In the genomic region with DNA sequence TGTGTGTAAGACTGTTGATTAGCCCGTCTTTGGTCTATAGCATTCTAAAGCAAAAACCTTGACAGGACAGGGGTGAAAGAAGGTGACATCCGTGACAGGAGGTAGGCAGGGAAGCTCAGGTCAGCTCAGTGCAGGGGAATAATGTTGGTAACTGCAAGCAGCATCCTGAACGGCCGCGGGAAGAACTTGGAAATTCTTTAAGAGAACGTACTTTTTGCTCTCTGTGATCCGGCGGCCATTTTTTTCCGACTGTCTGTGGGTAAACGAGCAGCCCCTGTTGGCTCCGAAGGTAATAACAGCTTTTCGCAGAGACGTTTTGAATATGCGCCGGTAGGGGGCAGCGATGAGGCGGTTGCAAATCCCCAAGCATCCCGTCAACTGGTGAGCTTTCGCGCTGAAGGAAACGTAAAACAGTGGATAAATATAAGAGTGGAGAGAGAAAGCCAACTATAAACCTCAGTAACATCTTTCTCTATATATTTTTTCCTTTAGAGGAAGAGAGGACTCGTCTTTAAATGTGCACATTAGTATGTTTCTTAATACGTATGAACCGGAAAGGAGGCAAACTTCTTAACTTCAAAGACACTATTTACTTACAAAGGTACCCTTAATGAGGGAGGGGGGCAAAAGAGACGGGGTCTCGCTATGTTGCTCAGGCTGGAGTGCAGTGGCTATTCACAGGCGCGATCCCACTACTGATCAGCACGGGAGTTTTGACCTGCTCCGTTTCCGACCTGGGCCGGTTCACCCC, we compare ENCODE assay signal across 1 cellular context.
TF ChIP-seq lines count a peak whose summit lies in the region.

No MANE protein-coding gene starts in this region.

TF ChIP-seq in HEK293, 187 proteins besides CTCF, POLR2A, EP300 and RAD21 (continued from another document and continues in another):
- TF ChIP-seq, protein P1, sequence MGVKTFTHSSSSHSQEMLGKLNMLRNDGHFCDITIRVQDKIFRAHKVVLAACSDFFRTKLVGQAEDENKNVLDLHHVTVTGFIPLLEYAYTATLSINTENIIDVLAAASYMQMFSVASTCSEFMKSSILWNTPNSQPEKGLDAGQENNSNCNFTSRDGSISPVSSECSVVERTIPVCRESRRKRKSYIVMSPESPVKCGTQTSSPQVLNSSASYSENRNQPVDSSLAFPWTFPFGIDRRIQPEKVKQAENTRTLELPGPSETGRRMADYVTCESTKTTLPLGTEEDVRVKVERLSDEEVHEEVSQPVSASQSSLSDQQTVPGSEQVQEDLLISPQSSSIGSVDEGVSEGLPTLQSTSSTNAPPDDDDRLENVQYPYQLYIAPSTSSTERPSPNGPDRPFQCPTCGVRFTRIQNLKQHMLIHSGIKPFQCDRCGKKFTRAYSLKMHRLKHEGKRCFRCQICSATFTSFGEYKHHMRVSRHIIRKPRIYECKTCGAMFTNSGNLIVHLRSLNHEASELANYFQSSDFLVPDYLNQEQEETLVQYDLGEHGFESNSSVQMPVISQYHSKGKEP (tag by site-specific recombination; IDR thresholded peaks at IDR 0.05), result peak; percentile 99
- TF ChIP-seq ZXDB (tag by site-specific recombination; IDR thresholded peaks at IDR 0.05), result peak; percentile 32
- TF ChIP-seq ZNF837 (tag by site-specific recombination; IDR thresholded peaks at IDR 0.05), result no peak
- peak; percentile 99 for TF ChIP-seq ZNF660 (tag by site-specific recombination; IDR thresholded peaks at IDR 0.05)
- TF ChIP-seq SCRT1 (tag by site-specific recombination; IDR thresholded peaks at IDR 0.05; ENCODE audit: borderline replicate concordance), result no peak
- no peak for TF ChIP-seq ZBTB21 (tag by site-specific recombination; IDR thresholded peaks at IDR 0.05)
- no peak for TF ChIP-seq WT1 (tag by site-specific recombination; IDR thresholded peaks at IDR 0.05)
- TF ChIP-seq ZIC2 (tag by site-specific recombination; IDR thresholded peaks at IDR 0.05), result no peak
- TF ChIP-seq ZNF792 (tag by site-specific recombination; IDR thresholded peaks at IDR 0.05), result no peak
- no peak for TF ChIP-seq ZNF302 (tag by site-specific recombination; IDR thresholded peaks at IDR 0.05; ENCODE audit: low read depth)
- TF ChIP-seq ZNF433 (tag by site-specific recombination; IDR thresholded peaks at IDR 0.05; ENCODE audit: low read depth), result no peak
- TF ChIP-seq GLIS2 (tag by site-specific recombination; IDR thresholded peaks at IDR 0.05), result no peak
- no peak for TF ChIP-seq ZNF585B (tag by site-specific recombination; IDR thresholded peaks at IDR 0.05)
- TF ChIP-seq ZNF548 (tag by site-specific recombination; IDR thresholded peaks at IDR 0.05), result no peak
- TF ChIP-seq KLF10 (tag by site-specific recombination; IDR thresholded peaks at IDR 0.05), result peak; percentile 97
- no peak for TF ChIP-seq ZNF266 (tag by site-specific recombination; IDR thresholded peaks at IDR 0.05; ENCODE audit: low read depth)
- TF ChIP-seq ZNF2 (tag by site-specific recombination; IDR thresholded peaks at IDR 0.05), result no peak; the same call in 1 of the 2 replicates
- peak; percentile 100 for TF ChIP-seq ZNF830 (tag by site-specific recombination; IDR thresholded peaks at IDR 0.05; ENCODE audit: low read depth)
- TF ChIP-seq, protein P2, sequence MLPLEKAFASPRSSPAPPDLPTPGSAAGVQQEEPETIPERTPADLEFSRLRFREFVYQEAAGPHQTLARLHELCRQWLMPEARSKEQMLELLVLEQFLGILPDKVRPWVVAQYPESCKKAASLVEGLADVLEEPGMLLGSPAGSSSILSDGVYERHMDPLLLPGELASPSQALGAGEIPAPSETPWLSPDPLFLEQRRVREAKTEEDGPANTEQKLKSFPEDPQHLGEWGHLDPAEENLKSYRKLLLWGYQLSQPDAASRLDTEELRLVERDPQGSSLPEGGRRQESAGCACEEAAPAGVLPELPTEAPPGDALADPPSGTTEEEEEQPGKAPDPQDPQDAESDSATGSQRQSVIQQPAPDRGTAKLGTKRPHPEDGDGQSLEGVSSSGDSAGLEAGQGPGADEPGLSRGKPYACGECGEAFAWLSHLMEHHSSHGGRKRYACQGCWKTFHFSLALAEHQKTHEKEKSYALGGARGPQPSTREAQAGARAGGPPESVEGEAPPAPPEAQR (tag by site-specific recombination; IDR thresholded peaks at IDR 0.05), result no peak
- peak; percentile 84; the same call in 1 of the 2 replicates for TF ChIP-seq ZNF473 (tag by site-specific recombination; IDR thresholded peaks at IDR 0.05)
- no peak for TF ChIP-seq RBAK (tag by site-specific recombination; IDR thresholded peaks at IDR 0.05)
- TF ChIP-seq, protein P3, sequence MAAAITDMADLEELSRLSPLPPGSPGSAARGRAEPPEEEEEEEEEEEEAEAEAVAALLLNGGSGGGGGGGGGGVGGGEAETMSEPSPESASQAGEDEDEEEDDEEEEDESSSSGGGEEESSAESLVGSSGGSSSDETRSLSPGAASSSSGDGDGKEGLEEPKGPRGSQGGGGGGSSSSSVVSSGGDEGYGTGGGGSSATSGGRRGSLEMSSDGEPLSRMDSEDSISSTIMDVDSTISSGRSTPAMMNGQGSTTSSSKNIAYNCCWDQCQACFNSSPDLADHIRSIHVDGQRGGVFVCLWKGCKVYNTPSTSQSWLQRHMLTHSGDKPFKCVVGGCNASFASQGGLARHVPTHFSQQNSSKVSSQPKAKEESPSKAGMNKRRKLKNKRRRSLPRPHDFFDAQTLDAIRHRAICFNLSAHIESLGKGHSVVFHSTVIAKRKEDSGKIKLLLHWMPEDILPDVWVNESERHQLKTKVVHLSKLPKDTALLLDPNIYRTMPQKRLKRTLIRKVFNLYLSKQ (tag by site-specific recombination; IDR thresholded peaks at IDR 0.05; ENCODE audit: borderline replicate concordance), result no peak
- no peak for TF ChIP-seq ZNF19 (tag by site-specific recombination; IDR thresholded peaks at IDR 0.05; ENCODE audit: low read depth)
- no peak for TF ChIP-seq KLF9 (tag by site-specific recombination; IDR thresholded peaks at IDR 0.05; ENCODE audit: low read depth)
- no peak for TF ChIP-seq ZBTB20 (tag by site-specific recombination; IDR thresholded peaks at IDR 0.05)
- TF ChIP-seq, protein P4, sequence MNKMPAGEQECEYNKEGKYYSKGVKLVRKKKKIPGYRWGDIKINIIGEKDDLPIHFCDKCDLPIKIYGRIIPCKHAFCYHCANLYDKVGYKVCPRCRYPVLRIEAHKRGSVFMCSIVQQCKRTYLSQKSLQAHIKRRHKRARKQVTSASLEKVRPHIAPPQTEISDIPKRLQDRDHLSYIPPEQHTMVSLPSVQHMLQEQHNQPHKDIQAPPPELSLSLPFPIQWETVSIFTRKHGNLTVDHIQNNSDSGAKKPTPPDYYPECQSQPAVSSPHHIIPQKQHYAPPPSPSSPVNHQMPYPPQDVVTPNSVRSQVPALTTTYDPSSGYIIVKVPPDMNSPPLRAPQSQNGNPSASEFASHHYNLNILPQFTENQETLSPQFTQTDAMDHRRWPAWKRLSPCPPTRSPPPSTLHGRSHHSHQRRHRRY (tag by site-specific recombination; IDR thresholded peaks at IDR 0.05), result no peak
- no peak for TF ChIP-seq ZNF140 (tag by site-specific recombination; IDR thresholded peaks at IDR 0.05)
- no peak for TF ChIP-seq ZNF416 (tag by site-specific recombination; IDR thresholded peaks at IDR 0.05)
- no peak for TF ChIP-seq ZNF658 (tag by site-specific recombination; IDR thresholded peaks at IDR 0.05)
- TF ChIP-seq SP3 (tag by site-specific recombination; IDR thresholded peaks at IDR 0.05), result no peak
- TF ChIP-seq ZNF629 (tag by site-specific recombination; IDR thresholded peaks at IDR 0.05), result no peak
- TF ChIP-seq, protein P5, sequence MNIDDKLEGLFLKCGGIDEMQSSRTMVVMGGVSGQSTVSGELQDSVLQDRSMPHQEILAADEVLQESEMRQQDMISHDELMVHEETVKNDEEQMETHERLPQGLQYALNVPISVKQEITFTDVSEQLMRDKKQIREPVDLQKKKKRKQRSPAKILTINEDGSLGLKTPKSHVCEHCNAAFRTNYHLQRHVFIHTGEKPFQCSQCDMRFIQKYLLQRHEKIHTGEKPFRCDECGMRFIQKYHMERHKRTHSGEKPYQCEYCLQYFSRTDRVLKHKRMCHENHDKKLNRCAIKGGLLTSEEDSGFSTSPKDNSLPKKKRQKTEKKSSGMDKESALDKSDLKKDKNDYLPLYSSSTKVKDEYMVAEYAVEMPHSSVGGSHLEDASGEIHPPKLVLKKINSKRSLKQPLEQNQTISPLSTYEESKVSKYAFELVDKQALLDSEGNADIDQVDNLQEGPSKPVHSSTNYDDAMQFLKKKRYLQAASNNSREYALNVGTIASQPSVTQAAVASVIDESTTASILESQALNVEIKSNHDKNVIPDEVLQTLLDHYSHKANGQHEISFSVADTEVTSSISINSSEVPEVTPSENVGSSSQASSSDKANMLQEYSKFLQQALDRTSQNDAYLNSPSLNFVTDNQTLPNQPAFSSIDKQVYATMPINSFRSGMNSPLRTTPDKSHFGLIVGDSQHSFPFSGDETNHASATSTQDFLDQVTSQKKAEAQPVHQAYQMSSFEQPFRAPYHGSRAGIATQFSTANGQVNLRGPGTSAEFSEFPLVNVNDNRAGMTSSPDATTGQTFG (tag by site-specific recombination; IDR thresholded peaks at IDR 0.05; ENCODE audit: borderline replicate concordance), result no peak
- peak; percentile 91; the same call in 1 of the 2 replicates for TF ChIP-seq ZNF624 (tag by site-specific recombination; IDR thresholded peaks at IDR 0.05)
- TF ChIP-seq, protein P6, sequence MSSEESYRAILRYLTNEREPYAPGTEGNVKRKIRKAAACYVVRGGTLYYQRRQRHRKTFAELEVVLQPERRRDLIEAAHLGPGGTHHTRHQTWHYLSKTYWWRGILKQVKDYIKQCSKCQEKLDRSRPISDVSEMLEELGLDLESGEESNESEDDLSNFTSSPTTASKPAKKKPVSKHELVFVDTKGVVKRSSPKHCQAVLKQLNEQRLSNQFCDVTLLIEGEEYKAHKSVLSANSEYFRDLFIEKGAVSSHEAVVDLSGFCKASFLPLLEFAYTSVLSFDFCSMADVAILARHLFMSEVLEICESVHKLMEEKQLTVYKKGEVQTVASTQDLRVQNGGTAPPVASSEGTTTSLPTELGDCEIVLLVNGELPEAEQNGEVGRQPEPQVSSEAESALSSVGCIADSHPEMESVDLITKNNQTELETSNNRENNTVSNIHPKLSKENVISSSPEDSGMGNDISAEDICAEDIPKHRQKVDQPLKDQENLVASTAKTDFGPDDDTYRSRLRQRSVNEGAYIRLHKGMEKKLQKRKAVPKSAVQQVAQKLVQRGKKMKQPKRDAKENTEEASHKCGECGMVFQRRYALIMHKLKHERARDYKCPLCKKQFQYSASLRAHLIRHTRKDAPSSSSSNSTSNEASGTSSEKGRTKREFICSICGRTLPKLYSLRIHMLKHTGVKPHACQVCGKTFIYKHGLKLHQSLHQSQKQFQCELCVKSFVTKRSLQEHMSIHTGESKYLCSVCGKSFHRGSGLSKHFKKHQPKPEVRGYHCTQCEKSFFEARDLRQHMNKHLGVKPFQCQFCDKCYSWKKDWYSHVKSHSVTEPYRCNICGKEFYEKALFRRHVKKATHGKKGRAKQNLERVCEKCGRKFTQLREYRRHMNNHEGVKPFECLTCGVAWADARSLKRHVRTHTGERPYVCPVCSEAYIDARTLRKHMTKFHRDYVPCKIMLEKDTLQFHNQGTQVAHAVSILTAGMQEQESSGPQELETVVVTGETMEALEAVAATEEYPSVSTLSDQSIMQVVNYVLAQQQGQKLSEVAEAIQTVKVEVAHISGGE (tag by site-specific recombination; conservative IDR thresholded peaks at IDR 0.05; ENCODE audit: low read depth), result 0 out of 2 replicates have a peak, but pooled peaks have one; percentile 18
- TF ChIP-seq, protein P7, sequence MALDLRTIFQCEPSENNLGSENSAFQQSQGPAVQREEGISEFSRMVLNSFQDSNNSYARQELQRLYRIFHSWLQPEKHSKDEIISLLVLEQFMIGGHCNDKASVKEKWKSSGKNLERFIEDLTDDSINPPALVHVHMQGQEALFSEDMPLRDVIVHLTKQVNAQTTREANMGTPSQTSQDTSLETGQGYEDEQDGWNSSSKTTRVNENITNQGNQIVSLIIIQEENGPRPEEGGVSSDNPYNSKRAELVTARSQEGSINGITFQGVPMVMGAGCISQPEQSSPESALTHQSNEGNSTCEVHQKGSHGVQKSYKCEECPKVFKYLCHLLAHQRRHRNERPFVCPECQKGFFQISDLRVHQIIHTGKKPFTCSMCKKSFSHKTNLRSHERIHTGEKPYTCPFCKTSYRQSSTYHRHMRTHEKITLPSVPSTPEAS (tag by site-specific recombination; IDR thresholded peaks at IDR 0.05), result peak; percentile 7
- peak; percentile 97 for TF ChIP-seq ZNF174 (tag by site-specific recombination; IDR thresholded peaks at IDR 0.05)
- TF ChIP-seq, protein P8, sequence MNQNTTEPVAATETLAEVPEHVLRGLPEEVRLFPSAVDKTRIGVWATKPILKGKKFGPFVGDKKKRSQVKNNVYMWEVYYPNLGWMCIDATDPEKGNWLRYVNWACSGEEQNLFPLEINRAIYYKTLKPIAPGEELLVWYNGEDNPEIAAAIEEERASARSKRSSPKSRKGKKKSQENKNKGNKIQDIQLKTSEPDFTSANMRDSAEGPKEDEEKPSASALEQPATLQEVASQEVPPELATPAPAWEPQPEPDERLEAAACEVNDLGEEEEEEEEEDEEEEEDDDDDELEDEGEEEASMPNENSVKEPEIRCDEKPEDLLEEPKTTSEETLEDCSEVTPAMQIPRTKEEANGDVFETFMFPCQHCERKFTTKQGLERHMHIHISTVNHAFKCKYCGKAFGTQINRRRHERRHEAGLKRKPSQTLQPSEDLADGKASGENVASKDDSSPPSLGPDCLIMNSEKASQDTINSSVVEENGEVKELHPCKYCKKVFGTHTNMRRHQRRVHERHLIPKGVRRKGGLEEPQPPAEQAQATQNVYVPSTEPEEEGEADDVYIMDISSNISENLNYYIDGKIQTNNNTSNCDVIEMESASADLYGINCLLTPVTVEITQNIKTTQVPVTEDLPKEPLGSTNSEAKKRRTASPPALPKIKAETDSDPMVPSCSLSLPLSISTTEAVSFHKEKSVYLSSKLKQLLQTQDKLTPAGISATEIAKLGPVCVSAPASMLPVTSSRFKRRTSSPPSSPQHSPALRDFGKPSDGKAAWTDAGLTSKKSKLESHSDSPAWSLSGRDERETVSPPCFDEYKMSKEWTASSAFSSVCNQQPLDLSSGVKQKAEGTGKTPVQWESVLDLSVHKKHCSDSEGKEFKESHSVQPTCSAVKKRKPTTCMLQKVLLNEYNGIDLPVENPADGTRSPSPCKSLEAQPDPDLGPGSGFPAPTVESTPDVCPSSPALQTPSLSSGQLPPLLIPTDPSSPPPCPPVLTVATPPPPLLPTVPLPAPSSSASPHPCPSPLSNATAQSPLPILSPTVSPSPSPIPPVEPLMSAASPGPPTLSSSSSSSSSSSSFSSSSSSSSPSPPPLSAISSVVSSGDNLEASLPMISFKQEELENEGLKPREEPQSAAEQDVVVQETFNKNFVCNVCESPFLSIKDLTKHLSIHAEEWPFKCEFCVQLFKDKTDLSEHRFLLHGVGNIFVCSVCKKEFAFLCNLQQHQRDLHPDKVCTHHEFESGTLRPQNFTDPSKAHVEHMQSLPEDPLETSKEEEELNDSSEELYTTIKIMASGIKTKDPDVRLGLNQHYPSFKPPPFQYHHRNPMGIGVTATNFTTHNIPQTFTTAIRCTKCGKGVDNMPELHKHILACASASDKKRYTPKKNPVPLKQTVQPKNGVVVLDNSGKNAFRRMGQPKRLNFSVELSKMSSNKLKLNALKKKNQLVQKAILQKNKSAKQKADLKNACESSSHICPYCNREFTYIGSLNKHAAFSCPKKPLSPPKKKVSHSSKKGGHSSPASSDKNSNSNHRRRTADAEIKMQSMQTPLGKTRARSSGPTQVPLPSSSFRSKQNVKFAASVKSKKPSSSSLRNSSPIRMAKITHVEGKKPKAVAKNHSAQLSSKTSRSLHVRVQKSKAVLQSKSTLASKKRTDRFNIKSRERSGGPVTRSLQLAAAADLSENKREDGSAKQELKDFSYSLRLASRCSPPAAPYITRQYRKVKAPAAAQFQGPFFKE (tag by site-specific recombination; IDR thresholded peaks at IDR 0.05; ENCODE audit: borderline replicate concordance), result no peak
- TF ChIP-seq ZNF48 (tag by site-specific recombination; IDR thresholded peaks at IDR 0.05), result no peak
- TF ChIP-seq ZNF791 (tag by site-specific recombination; IDR thresholded peaks at IDR 0.05), result no peak
- no peak for TF ChIP-seq ZNF248 (tag by site-specific recombination; IDR thresholded peaks at IDR 0.05)
- no peak for TF ChIP-seq ZSCAN16 (tag by site-specific recombination; IDR thresholded peaks at IDR 0.05)
- no peak for TF ChIP-seq ZNF670 (tag by site-specific recombination; IDR thresholded peaks at IDR 0.05; ENCODE audit: low read depth)
